ENCODE assay signal across 13 cellular contexts in the genomic region with DNA sequence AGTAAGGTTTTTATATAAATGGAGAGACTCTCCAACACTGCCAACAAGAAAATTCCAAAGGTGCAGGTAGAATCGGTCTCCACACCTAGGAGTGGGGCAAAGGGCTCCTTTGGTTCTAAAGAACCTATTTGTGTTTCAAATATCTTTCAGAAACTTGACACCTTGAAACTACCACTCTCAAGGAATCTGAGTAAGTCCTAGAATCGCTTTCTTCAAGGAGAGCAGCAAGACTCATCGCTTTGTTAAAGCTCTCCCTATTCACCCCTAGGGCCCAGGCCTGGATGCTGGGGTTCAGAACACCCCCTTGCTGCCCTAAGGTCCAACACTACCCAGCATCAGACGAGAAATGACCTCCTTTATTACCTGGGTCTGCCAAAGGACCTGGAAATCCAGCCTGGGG. TPM values are rescaled to one million over a fixed set of nuclear protein-coding genes. Genes with fewer than 3 reads are reported as not detected.
A peak's percentile ranks its signal among the peaks of the same experiment; 100 is the strongest.
DNase-seq lines count a peak whose midpoint lies in the region; ATAC-seq and TF ChIP-seq lines count a peak whose summit lies in the region.
"Had no signal": no experiment of that assay in that cellular context is flagged by ENCODE, and none has a peak within 500 bp of the region (broad histone marks: within the 10 kb centered on the region; RNA-seq: fewer than 3 reads in every experiment).

No MANE protein-coding gene starts in this region.

- intact Hi-C loops in activated CD8-positive, alpha-beta T cell treated with anti-CD3 and anti-CD28 coated beads for 36 hours (cut with micrococcal nuclease): no loop called here
- intact Hi-C loops in left lung (cut with DNase I): no loop called here

- H3K27me3 ChIP-seq in left lung: peaks cover 23 to 40% of the 10 kb centered on the region in 2 donors

- peaks cover 9 to 27% of the 10 kb centered on the region in 2 donors for H3K4me1 ChIP-seq in left lung

- H3K36me3 Mint-ChIP-seq in activated CD8-positive, alpha-beta T cell treated with anti-CD3 and anti-CD28 coated beads for 36 hours (ENCODE audit: low read depth): no peaks in the 10 kb centered on the region
- H3K36me3 Mint-ChIP-seq in activated CD8-positive, alpha-beta T cell treated with anti-CD3 and anti-CD28 coated beads, Interleukin-2, amount 10 ng/mL, durations not matched to agents 7 days and 5 days (ENCODE audit: low read depth): no peaks in the 10 kb centered on the region
- no peaks in the 10 kb centered on the region for H3K36me3 Mint-ChIP-seq in stimulated activated memory B cell treated with anti-CD40 and anti-IgM and Interleukin-4, amounts not matched to agents 10 μg/mL and 1 μg/mL and 100 μg/mL, for 72 hours

- POLR2A ChIA-PET in activated CD8-positive, alpha-beta T cell treated with anti-CD3 and anti-CD28 coated beads for 36 hours (lab: Charles Lee): interaction anchor here (0.7 kb wide), 1 partner anchor 594 kb away, joined by 4 read pairs; no protein-coding TSS in a partner anchor
- POLR2A ChIA-PET in activated CD8-positive, alpha-beta T cell treated with anti-CD3 and anti-CD28 coated beads, Interleukin-2, amount 10 ng/mL, durations not matched to agents 7 days and 5 days (lab: Charles Lee): no interaction called here

- no peaks in the 10 kb centered on the region for H3K36me3 ChIP-seq in left lung
- H3K36me3 ChIP-seq: thoracic aorta had no signal

- no peak overlapping the region for H3K27ac Mint-ChIP-seq in activated CD8-positive, alpha-beta T cell treated with anti-CD3 and anti-CD28 coated beads for 36 hours
- H3K27ac Mint-ChIP-seq in activated CD8-positive, alpha-beta T cell treated with anti-CD3 and anti-CD28 coated beads, Interleukin-2, amount 10 ng/mL, durations not matched to agents 7 days and 5 days: no peak overlapping the region
- H3K27ac Mint-ChIP-seq in stimulated activated memory B cell treated with anti-CD40 and anti-IgM and Interleukin-4, amounts not matched to agents 10 μg/mL and 1 μg/mL and 100 μg/mL, for 72 hours: peak overlapping the region; percentile 80

- H3K9me3 ChIP-seq in left lung: no peaks in the 10 kb centered on the region
- H3K9me3 ChIP-seq: thoracic aorta had no signal

- H3K9me3 Mint-ChIP-seq in activated CD8-positive, alpha-beta T cell treated with anti-CD3 and anti-CD28 coated beads for 36 hours: no peaks in the 10 kb centered on the region
- no peaks in the 10 kb centered on the region for H3K9me3 Mint-ChIP-seq in activated CD8-positive, alpha-beta T cell treated with anti-CD3 and anti-CD28 coated beads, Interleukin-2, amount 10 ng/mL, durations not matched to agents 7 days and 5 days (ENCODE audit: insufficient read depth)
- H3K9me3 Mint-ChIP-seq in stimulated activated memory B cell treated with anti-CD40 and anti-IgM and Interleukin-4, amounts not matched to agents 10 μg/mL and 1 μg/mL and 100 μg/mL, for 72 hours: peaks cover 4% of the 10 kb centered on the region

- peak overlapping the region; percentile 71 for H3K4me3 Mint-ChIP-seq in activated CD8-positive, alpha-beta T cell treated with anti-CD3 and anti-CD28 coated beads for 36 hours
- no peak overlapping the region for H3K4me3 Mint-ChIP-seq in activated CD8-positive, alpha-beta T cell treated with anti-CD3 and anti-CD28 coated beads, Interleukin-2, amount 10 ng/mL, durations not matched to agents 7 days and 5 days
- no peak overlapping the region for H3K4me3 Mint-ChIP-seq in stimulated activated memory B cell treated with anti-CD40 and anti-IgM and Interleukin-4, amounts not matched to agents 10 μg/mL and 1 μg/mL and 100 μg/mL, for 72 hours

- DNase-seq in activated CD8-positive, alpha-beta T cell treated with anti-CD3 and anti-CD28 coated beads for 36 hours: no peak
- no peak for DNase-seq in activated CD8-positive, alpha-beta T cell treated with anti-CD3 and anti-CD28 coated beads, Interleukin-2, amount 10 ng/mL, durations not matched to agents 7 days and 5 days
- peak; percentile 20 to 27 for DNase-seq in activated T-cell treated with anti-CD3 and anti-CD28 coated beads, Interleukin-2, amount 50 U/mL, for 48 hours
- DNase-seq in left lung: no peak
- no peak for DNase-seq in foreskin fibroblast
- DNase-seq: aorta, dermis blood vessel endothelial cell, DMS 273 treated with DMSO at 0.1 percent for 48 hours, NCI-H1436 had no signal

- H3K4me3 ChIP-seq in left lung: peak overlapping the region; percentile 0 to 51
- no peak overlapping the region for H3K4me3 ChIP-seq in foreskin fibroblast (ENCODE audit: low read depth in 1 of 2, low read length in 2 of 2)

- peak overlapping the region; percentile 80 to 82 for H3K27ac ChIP-seq in left lung
- H3K27ac ChIP-seq: thoracic aorta had no signal

- no peak for TF ChIP-seq CTCF in activated CD8-positive, alpha-beta T cell treated with anti-CD3 and anti-CD28 coated beads for 36 hours (IDR thresholded peaks at IDR 0.05)
- TF ChIP-seq CTCF in left lung (IDR thresholded peaks at IDR 0.05) (no peak), foreskin fibroblast (IDR thresholded peaks at IDR 0.05; ENCODE audit: low read depth, low read length) (no peak)

- no peak for ATAC-seq in activated CD8-positive, alpha-beta T cell treated with anti-CD3 and anti-CD28 coated beads for 36 hours
- ATAC-seq in activated CD8-positive, alpha-beta T cell treated with anti-CD3 and anti-CD28 coated beads, Interleukin-2, amount 10 ng/mL, durations not matched to agents 7 days and 5 days: no peak
- no peak for ATAC-seq in left lung
- ATAC-seq in stimulated activated memory B cell treated with anti-CD40 and anti-IgM and Interleukin-4, amounts not matched to agents 10 μg/mL and 1 μg/mL and 100 μg/mL, for 72 hours: no peak
- no peak for ATAC-seq in GM19035 (IDR thresholded peaks at IDR 0.05; ENCODE audit: unreplicated experiment)
- no peak for ATAC-seq in GM18873 (IDR thresholded peaks at IDR 0.05; ENCODE audit: low FRiP score, unreplicated experiment)

- CTCF ChIA-PET in activated CD8-positive, alpha-beta T cell treated with anti-CD3 and anti-CD28 coated beads for 36 hours (lab: Charles Lee): interaction anchor here (0.6 to 1.3 kb wide), 3 partner anchors 84 to 636 kb away, joined by 3 to 4 read pairs (median 3); partner anchors contain the start of gene SUPT3H
- CTCF ChIA-PET in activated CD8-positive, alpha-beta T cell treated with anti-CD3 and anti-CD28 coated beads, Interleukin-2, amount 10 ng/mL, durations not matched to agents 7 days and 5 days (lab: Charles Lee): interaction anchor here (1.0 kb wide), 1 partner anchor 83 kb away, joined by 3 read pairs; no protein-coding TSS in a partner anchor

- peaks cover 14% of the 10 kb centered on the region for H3K27me3 Mint-ChIP-seq in activated CD8-positive, alpha-beta T cell treated with anti-CD3 and anti-CD28 coated beads for 36 hours
- peaks cover 23% of the 10 kb centered on the region for H3K27me3 Mint-ChIP-seq in activated CD8-positive, alpha-beta T cell treated with anti-CD3 and anti-CD28 coated beads, Interleukin-2, amount 10 ng/mL, durations not matched to agents 7 days and 5 days (ENCODE audit: low read depth)
- no peaks in the 10 kb centered on the region for H3K27me3 Mint-ChIP-seq in stimulated activated memory B cell treated with anti-CD40 and anti-IgM and Interleukin-4, amounts not matched to agents 10 μg/mL and 1 μg/mL and 100 μg/mL, for 72 hours

- H3K4me1 Mint-ChIP-seq in activated CD8-positive, alpha-beta T cell treated with anti-CD3 and anti-CD28 coated beads for 36 hours (ENCODE audit: low read depth): peaks cover 57% of the 10 kb centered on the region
- H3K4me1 Mint-ChIP-seq in activated CD8-positive, alpha-beta T cell treated with anti-CD3 and anti-CD28 coated beads, Interleukin-2, amount 10 ng/mL, durations not matched to agents 7 days and 5 days (ENCODE audit: low read depth): peaks cover 60% of the 10 kb centered on the region
- H3K4me1 Mint-ChIP-seq in stimulated activated memory B cell treated with anti-CD40 and anti-IgM and Interleukin-4, amounts not matched to agents 10 μg/mL and 1 μg/mL and 100 μg/mL, for 72 hours: peaks cover 42% of the 10 kb centered on the region

RNA-seq across cellular contexts. Expression of gene CLIC5, which starts 2.0 kb away (rescaled TPM):
- total RNA-seq in activated CD8-positive, alpha-beta T cell treated with anti-CD3 and anti-CD28 coated beads for 36 hours: 1 to 10 TPM; 1.1 TPM
- 1 to 10 TPM; 1.8 to 2.2 TPM for total RNA-seq in activated CD8-positive, alpha-beta T cell treated with anti-CD3 and anti-CD28 coated beads, Interleukin-2, amount 10 ng/mL, durations not matched to agents 7 days and 5 days
- total RNA-seq in left lung: 100 to 1,000 TPM in 1 of 2 donors, 10 to 100 TPM in 1; 44.3 to 179 TPM

Comparison
In these comparisons a context has a peak if more than half of its experiments do, and no peak if none do; other contexts are left out.
1. DNase-seq: peak in activated T-cell treated with anti-CD3 and anti-CD28 coated beads, Interleukin-2, amount 50 U/mL, for 48 hours (2 of 2); none in activated CD8-positive, alpha-beta T cell treated with anti-CD3 and anti-CD28 coated beads for 36 hours (single experiment), activated CD8-positive, alpha-beta T cell treated with anti-CD3 and anti-CD28 coated beads, Interleukin-2, amount 10 ng/mL, durations not matched to agents 7 days and 5 days (single experiment), left lung (0 of 2) and foreskin fibroblast (0 of 2).
2. H3K4me3 ChIP-seq: peak in left lung (2 of 2); none in foreskin fibroblast (0 of 2).
3. RNA of gene CLIC5, which starts 2.0 kb away (total RNA-seq): 44.3 to 179 TPM in left lung; 1.8 to 2.2 TPM in activated CD8-positive, alpha-beta T cell treated with anti-CD3 and anti-CD28 coated beads, Interleukin-2, amount 10 ng/mL, durations not matched to agents 7 days and 5 days and 1.1 TPM in activated CD8-positive, alpha-beta T cell treated with anti-CD3 and anti-CD28 coated beads for 36 hours; every median in the first group is over 10 times any median in the second.